ENCODE assay signal across 8 cellular contexts in the genomic region with DNA sequence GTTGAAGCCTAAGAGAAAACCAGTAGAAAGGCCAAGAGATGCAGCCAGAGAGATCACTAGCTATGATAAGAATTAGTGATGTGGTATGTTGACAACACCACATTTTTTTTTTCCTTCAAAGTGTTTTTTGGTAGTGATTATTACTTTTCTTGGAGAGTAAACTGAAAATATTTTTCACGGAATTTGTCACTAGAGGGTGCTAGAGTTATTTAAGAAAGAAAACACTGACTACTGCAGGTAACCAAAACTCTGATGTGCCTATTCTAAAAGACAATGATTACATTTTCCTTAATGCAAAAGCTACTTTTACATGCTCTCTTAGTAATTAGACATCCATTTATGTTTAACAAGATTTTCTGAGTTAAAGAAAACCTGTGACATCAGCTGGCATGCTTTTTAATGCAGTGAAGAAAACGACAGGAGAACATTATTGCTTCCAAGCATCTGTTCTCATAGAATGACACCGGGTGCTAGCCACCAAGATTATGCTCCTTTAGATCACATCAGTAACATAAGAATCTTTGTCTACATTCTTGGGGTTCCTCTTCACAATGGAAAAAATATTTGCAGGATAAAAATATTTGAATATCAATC. TPM values are rescaled to one million over a fixed set of nuclear protein-coding genes. Genes with fewer than 3 reads are reported as not detected.
DNase-seq lines count a peak whose midpoint lies in the region; ATAC-seq and TF ChIP-seq lines count a peak whose summit lies in the region.

No MANE protein-coding gene starts in this region.

- no peaks in the 10 kb centered on the region for H3K79me2 ChIP-seq in HCT116 (ENCODE audit: insufficient read depth, low read length)
- H3K79me2 ChIP-seq in neural progenitor cell (ENCODE audit: low read depth), result no peaks in the 10 kb centered on the region

- H3K9ac ChIP-seq in HCT116 (ENCODE audit: low read length), result no peak overlapping the region
- no peak overlapping the region for H3K9ac ChIP-seq in neural progenitor cell

- TF ChIP-seq CTCF in HCT116 (IDR thresholded peaks at IDR 0.05 in 2 of 3, conservative IDR thresholded peaks at IDR 0.05 in 1 of 3; ENCODE audit: borderline replicate concordance in 1 of 3, insufficient read depth in 1 of 3, low read depth in 2 of 3, low read length in 2 of 3) (peak; percentile 30 to 67 (median 51); a peak in 5 of 6 replicates), neural progenitor cell (IDR thresholded peaks at IDR 0.05) (peak; percentile 73)

- no peaks in the 10 kb centered on the region for H3F3A ChIP-seq in neural progenitor cell (ENCODE audit: low read depth)

- no peaks in the 10 kb centered on the region for H3K27me3 Mint-ChIP-seq in neural progenitor cell (ENCODE audit: insufficient read depth, low read depth)

- DNase-seq in DMS 273 (lab: John Stamatoyannopoulos, UW; ENCODE audit: unreplicated experiment) (peak; percentile 70), HCT116 (ENCODE audit: low read depth, low spot score) (peak; percentile 18), NCI-H524 treated with DMSO at 0.1 percent for 48 hours (lab: John Stamatoyannopoulos, UW) (peak; percentile 9), dedifferentiated amniotic fluid mesenchymal stem cell (ENCODE audit: extremely low spot score) (peak; percentile 43), neural progenitor cell (ENCODE audit: low spot score) (peak; percentile 65)

- no peak overlapping the region for H3K4me2 ChIP-seq in HCT116 (ENCODE audit: low read length)
- no peak overlapping the region for H3K4me2 ChIP-seq in neural progenitor cell

- no peaks in the 10 kb centered on the region for H3K9me2 ChIP-seq in HCT116 (ENCODE audit: insufficient read depth)

- no TSS peak for BruUV-seq in HCT116 (replicated peaks; lab: Mats Ljungman, UMichigan)

- POLR2A ChIA-PET in HCT116 (lab: Charles Lee), result no interaction called here

- no peaks in the 10 kb centered on the region for H4K20me1 ChIP-seq in HCT116 (ENCODE audit: insufficient read depth)
- no peaks in the 10 kb centered on the region for H4K20me1 ChIP-seq in neural progenitor cell (ENCODE audit: low read depth)

- H2AFZ ChIP-seq in HCT116 (ENCODE audit: low read depth, low read length, poor library complexity, severe bottlenecking) (no peak overlapping the region), neural progenitor cell (replicated peaks) (no peak overlapping the region)

- no peak overlapping the region for H3K27ac ChIP-seq in HCT116 (ENCODE audit: low read depth, low read length)
- no peak overlapping the region for H3K27ac ChIP-seq in neural progenitor cell

- RAD21 ChIA-PET in HCT116 (lab: Charles Lee; ENCODE audit: low non-redundant PET in 1 of 2, low total read pairs in 2 of 2, uncharacterized antibody in 2 of 2, unreplicated experiment in 2 of 2), result interaction anchor here in 1 of 2 experiments (0.6 kb wide), 1 partner anchor 290 kb away, joined by 3 read pairs; a partner anchor contains a TSS

- H3K27me3 ChIP-seq in HCT116 (ENCODE audit: insufficient read depth, low read length) (no peaks in the 10 kb centered on the region), neural progenitor cell (no peaks in the 10 kb centered on the region)

- CTCF ChIA-PET in HCT116 (lab: Charles Lee), result interaction anchor here (0.8 to 4.4 kb wide), 8 partner anchors 11 to 314 kb away, joined by 3 to 55 read pairs (median 4); a partner anchor contains a TSS

- H3K4me3 ChIP-seq in HCT116 (replicated peaks in 1 of 2; ENCODE audit: low read depth in 1 of 2, low read length in 2 of 2), result no peak overlapping the region
- H3K4me3 ChIP-seq in neural progenitor cell, result no peak overlapping the region

- ATAC-seq in HCT116, result no peak
- no peak for ATAC-seq in GM21717 (IDR thresholded peaks at IDR 0.05; ENCODE audit: unreplicated experiment)
- ATAC-seq in HG02623 (IDR thresholded peaks at IDR 0.05; ENCODE audit: unreplicated experiment), result no peak
- no peak for ATAC-seq in GM19397 (IDR thresholded peaks at IDR 0.05; ENCODE audit: unreplicated experiment)

- H3K9me3 Mint-ChIP-seq in neural progenitor cell, result no peaks in the 10 kb centered on the region

- H3K36me3 Mint-ChIP-seq in neural progenitor cell, result no peaks in the 10 kb centered on the region

- H3K27ac Mint-ChIP-seq in neural progenitor cell, result no peak overlapping the region

- no peak overlapping the region for H3K4me3 Mint-ChIP-seq in neural progenitor cell

- H3K9me3 ChIP-seq in HCT116 (ENCODE audit: control insufficient read depth in 1 of 2, insufficient read depth in 1 of 2, low read depth in 1 of 2, low read length in 2 of 2) (no peaks in the 10 kb centered on the region), neural progenitor cell (ENCODE audit: low read depth) (no peaks in the 10 kb centered on the region)

- H3K4me1 Mint-ChIP-seq in neural progenitor cell, result no peaks in the 10 kb centered on the region

- TF ChIP-seq POLR2A in HCT116 (IDR thresholded peaks at IDR 0.05; ENCODE audit: borderline replicate concordance, extremely low read depth, insufficient read depth, insufficient read length), result no peak

- intact Hi-C loops in HCT116 (cut with micrococcal nuclease), result loop anchor here (1.0 to 5.0 kb wide), 2 partner anchors 195 to 293 kb away; no protein-coding TSS in a partner anchor

- H3K36me3 ChIP-seq in HCT116 (ENCODE audit: control insufficient read depth in 1 of 2, insufficient read depth in 2 of 2, low read length in 2 of 2) (no peaks in the 10 kb centered on the region; a peak in 1 of 4 replicates), neural progenitor cell (no peaks in the 10 kb centered on the region)

- TF ChIP-seq RAD21 in HCT116 (IDR thresholded peaks at IDR 0.05; ENCODE audit: low read depth), result peak; percentile 76

- peaks cover 0 to 6% of the 10 kb centered on the region in 2 experiments; a peak in 1 of 4 replicates for H3K4me1 ChIP-seq in HCT116 (ENCODE audit: control insufficient read depth in 1 of 2, insufficient read depth in 2 of 2, low read length in 2 of 2)
- H3K4me1 ChIP-seq in neural progenitor cell, result no peaks in the 10 kb centered on the region

TF ChIP-seq in HCT116, 20 proteins besides CTCF, POLR2A, EP300 and RAD21:
- TF ChIP-seq FOSL1 (IDR thresholded peaks at IDR 0.05; ENCODE audit: low read depth) (no peak), EGR1 (IDR thresholded peaks at IDR 0.05; ENCODE audit: low read depth) (no peak), ZFX (IDR thresholded peaks at IDR 0.05) (no peak), SRF (IDR thresholded peaks at IDR 0.05; ENCODE audit: low read depth) (no peak), POLR2AphosphoS5 (IDR thresholded peaks at IDR 0.05; ENCODE audit: low read depth, low read length) (no peak), YY1 (IDR thresholded peaks at IDR 0.05; ENCODE audit: extremely low read depth, insufficient replicate concordance, low read depth, low read length) (no peak), ELF1 (IDR thresholded peaks at IDR 0.05; ENCODE audit: borderline replicate concordance, low read depth) (no peak)
- TF ChIP-seq, protein P1, sequence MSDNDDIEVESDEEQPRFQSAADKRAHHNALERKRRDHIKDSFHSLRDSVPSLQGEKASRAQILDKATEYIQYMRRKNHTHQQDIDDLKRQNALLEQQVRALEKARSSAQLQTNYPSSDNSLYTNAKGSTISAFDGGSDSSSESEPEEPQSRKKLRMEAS (IDR thresholded peaks at IDR 0.05), result no peak

RNA-seq across cellular contexts. Expression of a gene that starts 28.8 kb away (rescaled TPM):
- total RNA-seq in HCT116 (2021; ENCODE audit: unreplicated experiment) (3.6 TPM), neural progenitor cell (ENCODE audit: low replicate concordance) (6.9 and 8.5 TPM in 2 replicates)
- 2.8 and 3.1 TPM in 2 replicates for polyA plus RNA-seq in HCT116 (2012)

RNA-seq across cellular contexts. Expression of a gene that starts 28.9 kb away (rescaled TPM):
- total RNA-seq in HCT116 (2021; ENCODE audit: unreplicated experiment) (63.5 TPM), neural progenitor cell (ENCODE audit: low replicate concordance) (48.1 and 61.5 TPM in 2 replicates)
- 48.5 and 63.5 TPM in 2 replicates for polyA plus RNA-seq in HCT116 (2012)

Comparison
In these comparisons a context has a peak if more than half of its experiments do, and no peak if none do; other contexts are left out.
1. DNase-seq: peak in every context shown above with its lines; median percentile 70 in DMS 273; 65 in neural progenitor cell; 43 in dedifferentiated amniotic fluid mesenchymal stem cell; 18 in HCT116; 9 in NCI-H524 treated with DMSO at 0.1 percent for 48 hours.